14 cellular contexts compared by ENCODE assay signal in the genomic region with DNA sequence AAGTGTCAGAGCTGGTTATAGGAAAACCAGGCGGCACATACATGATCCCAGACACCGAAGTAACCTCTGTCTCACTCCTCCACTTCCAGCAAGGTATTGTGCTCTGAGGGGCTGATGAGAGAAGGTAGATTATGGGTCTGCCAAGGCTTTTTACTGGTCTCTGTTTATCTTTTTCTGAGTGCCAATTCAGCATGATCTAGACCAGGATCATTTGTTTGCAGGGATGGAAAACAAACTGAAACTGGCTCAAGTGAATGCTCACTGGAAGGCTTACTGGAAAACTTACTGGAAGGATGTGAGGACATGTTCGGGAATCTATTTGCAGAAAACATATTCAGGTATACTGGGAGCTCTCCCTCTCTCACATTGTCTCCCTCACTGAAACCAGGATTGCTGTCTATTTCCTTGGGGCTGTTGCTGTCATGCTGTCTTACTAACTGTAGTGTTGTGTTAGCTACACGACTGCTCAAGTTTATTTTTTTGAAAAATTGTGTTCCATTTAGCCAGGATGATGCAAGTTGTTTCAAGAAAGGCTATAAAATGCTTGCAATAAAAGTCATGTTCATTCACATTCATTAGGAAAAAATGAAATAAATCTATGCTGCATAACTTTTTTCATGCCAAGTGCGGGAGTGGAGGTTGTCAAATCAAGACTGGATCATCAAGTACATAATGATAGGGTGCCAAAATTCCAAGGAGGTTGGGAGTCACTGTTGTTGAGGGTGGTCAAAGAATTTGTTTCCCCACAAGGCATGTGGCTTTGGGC. TPM values are rescaled to one million over a fixed set of nuclear protein-coding genes. Genes with fewer than 3 reads are reported as not detected.
A peak's percentile ranks its signal among the peaks of the same experiment; 100 is the strongest.
DNase-seq lines count a peak whose midpoint lies in the region; ATAC-seq and TF ChIP-seq lines count a peak whose summit lies in the region.
"Had no signal": no experiment of that assay in that cellular context is flagged by ENCODE, and none has a peak within 500 bp of the region (broad histone marks: within the 10 kb centered on the region; RNA-seq: fewer than 3 reads in every experiment).

No MANE protein-coding gene starts in this region.

- no peaks in the 10 kb centered on the region for H3K36me3 Mint-ChIP-seq in type B pancreatic cell
- H3K36me3 Mint-ChIP-seq in activated T-cell treated with anti-CD3 and anti-CD28 coated beads, Interleukin-2, amount 50 U/mL, for 72 hours (ENCODE audit: insufficient read depth in 2 of 2) = no peaks in the 10 kb centered on the region
- H3K36me3 Mint-ChIP-seq: memory B cell had no signal

- no TSS peak for BruUV-seq in IMR-90 (replicated peaks; lab: Mats Ljungman, UMichigan)

- H3K4me3 ChIP-seq in IMR-90 (ENCODE audit: insufficient read depth, low read depth, low read length) (no peak overlapping the region), left lung (no peak overlapping the region)

- peak overlapping the region; percentile 91 for H3K27ac Mint-ChIP-seq in type B pancreatic cell
- H3K27ac Mint-ChIP-seq in activated T-cell treated with anti-CD3 and anti-CD28 coated beads, Interleukin-2, amount 50 U/mL, for 72 hours = no peak overlapping the region
- H3K27ac Mint-ChIP-seq: memory B cell had no signal

- POLR2A ChIA-PET in IMR-90 (lab: Charles Lee; ENCODE audit: unreplicated experiment) = no interaction called here

- H3K27me3 Mint-ChIP-seq in type B pancreatic cell = peaks cover 3% of the 10 kb centered on the region
- peaks cover 31% of the 10 kb centered on the region for H3K27me3 Mint-ChIP-seq in activated T-cell treated with anti-CD3 and anti-CD28 coated beads, Interleukin-2, amount 50 U/mL, for 72 hours (ENCODE audit: low read depth)

- dilution Hi-C loops in IMR-90 (cut with HindIII; ENCODE audit: low sequenced_read_pairs, unreplicated experiment) = no loop called here

- H3K56ac ChIP-seq in IMR-90 (ENCODE audit: extremely low read depth, insufficient read depth, low read length) = no peak overlapping the region

- peak overlapping the region; percentile 28 for H3K4ac ChIP-seq in IMR-90 (ENCODE audit: low read depth, low read length)

- H3K27me3 ChIP-seq in IMR-90 (ENCODE audit: control insufficient read depth, insufficient read depth, low read length) = peaks cover 15% of the 10 kb centered on the region
- peaks cover 0 to 28% of the 10 kb centered on the region in 2 donors for H3K27me3 ChIP-seq in left lung

- peak overlapping the region; percentile 73 for H3K4me2 ChIP-seq in IMR-90 (ENCODE audit: low read depth, low read length)
- H3K4me2 ChIP-seq: SK-N-SH had no signal

- CTCF ChIA-PET in IMR-90 (lab: Yijun Ruan, JAX) = no interaction called here

- no peaks in the 10 kb centered on the region for H3K9me1 ChIP-seq in IMR-90 (ENCODE audit: insufficient read depth, low read length)

- H3K18ac ChIP-seq in IMR-90 (ENCODE audit: low read depth, low read length) = peak overlapping the region; percentile 59; the same call in 1 of the 2 replicates

- no peak overlapping the region for H4K91ac ChIP-seq in IMR-90 (ENCODE audit: insufficient read depth, low read depth, low read length)

- intact Hi-C loops in IMR-90 (cut with micrococcal nuclease) = no loop called here
- intact Hi-C loops in left lung (cut with DNase I) = no loop called here

- H3K4me1 ChIP-seq in IMR-90 (ENCODE audit: control insufficient read depth, insufficient read depth, low read length) = peaks cover 5% of the 10 kb centered on the region
- no peaks in the 10 kb centered on the region for H3K4me1 ChIP-seq in left lung

- H3K4me3 Mint-ChIP-seq in type B pancreatic cell = peak overlapping the region; percentile 46
- no peak overlapping the region for H3K4me3 Mint-ChIP-seq in activated T-cell treated with anti-CD3 and anti-CD28 coated beads, Interleukin-2, amount 50 U/mL, for 72 hours
- H3K4me3 Mint-ChIP-seq: memory B cell had no signal

- no peak overlapping the region; the same call in 1 of the 2 replicates for H2AK5ac ChIP-seq in IMR-90 (ENCODE audit: low read depth, low read length)

- peak overlapping the region; percentile 36; the same call in 1 of the 2 replicates for H3K23ac ChIP-seq in IMR-90 (ENCODE audit: low read depth, low read length)

- no peak for TF ChIP-seq POLR2A in IMR-90 (IDR thresholded peaks at IDR 0.05; ENCODE audit: low read depth, low read length)

- H3K36me3 ChIP-seq in IMR-90 (ENCODE audit: control insufficient read depth, insufficient read depth, low read length) (no peaks in the 10 kb centered on the region), left lung (no peaks in the 10 kb centered on the region)

- in situ Hi-C loops in IMR-90 (cut with MboI; ENCODE audit: low sequenced_read_pairs) = no loop called here

- peak overlapping the region; percentile 45; the same call in 1 of the 2 replicates for H4K5ac ChIP-seq in IMR-90 (ENCODE audit: low read depth, low read length)

- H3K9me3 ChIP-seq in IMR-90 (ENCODE audit: control insufficient read depth, insufficient read depth, low read length) (no peaks in the 10 kb centered on the region), left lung (no peaks in the 10 kb centered on the region)
- H3K9me3 ChIP-seq: SK-N-SH had no signal

- no peak overlapping the region for H2BK5ac ChIP-seq in IMR-90 (ENCODE audit: low read depth, low read length, poor library complexity, severe bottlenecking)

- H3K27ac ChIP-seq in IMR-90 (ENCODE audit: insufficient read depth, low read length) = peak overlapping the region; percentile 47; the same call in 1 of the 2 replicates
- H3K27ac ChIP-seq in left lung = peak overlapping the region in 1 of 2 donors; percentile 43

- no peaks in the 10 kb centered on the region for H4K20me1 ChIP-seq in IMR-90 (ENCODE audit: insufficient read depth, low read length)

- peak overlapping the region; percentile 54; the same call in 1 of the 2 replicates for H3K9ac ChIP-seq in IMR-90 (ENCODE audit: low read depth, low read length)
- H3K9ac ChIP-seq: SK-N-SH had no signal

- H2AK9ac ChIP-seq in IMR-90 (replicated peaks; ENCODE audit: low read depth, low read length, poor library complexity) = no peak overlapping the region

- no peak overlapping the region for H2BK15ac ChIP-seq in IMR-90 (ENCODE audit: low read depth, low read length)

- peak overlapping the region; percentile 48 for H2BK20ac ChIP-seq in IMR-90 (ENCODE audit: low read depth, low read length)

- H3K4me1 Mint-ChIP-seq in type B pancreatic cell (ENCODE audit: unreplicated experiment) = peaks cover 24% of the 10 kb centered on the region
- H3K4me1 Mint-ChIP-seq in activated T-cell treated with anti-CD3 and anti-CD28 coated beads, Interleukin-2, amount 50 U/mL, for 72 hours (ENCODE audit: low read depth) = no peaks in the 10 kb centered on the region

- H3K79me1 ChIP-seq in IMR-90 (ENCODE audit: low read depth in 1 of 2, low read length in 2 of 2) = no peaks in the 10 kb centered on the region

- no peak for TF ChIP-seq RAD21 in IMR-90 (IDR thresholded peaks at IDR 0.05; ENCODE audit: low read length)

- no peak for TF ChIP-seq CTCF in IMR-90 (conservative IDR thresholded peaks at IDR 0.05; ENCODE audit: low read depth, low read length)
- TF ChIP-seq CTCF in left lung (IDR thresholded peaks at IDR 0.05) = no peak
- TF ChIP-seq CTCF in type B pancreatic cell (conservative IDR thresholded peaks at IDR 0.05) = no peak

- ATAC-seq in IMR-90 (ENCODE audit: low read depth) (peak; percentile 56), left lung (peak; percentile 32)
- ATAC-seq in activated T-cell treated with anti-CD3 and anti-CD28 coated beads, Interleukin-2, amount 50 U/mL, for 72 hours (replicated peaks in 1 of 2) = no peak
- ATAC-seq: activated CD4-positive, CD25-positive, alpha-beta regulatory T cell treated with anti-CD3 and anti-CD28 coated beads, Interleukin-2, amount 50 U/mL, for 24 hours had no signal

- H2BK120ac ChIP-seq in IMR-90 (ENCODE audit: low read depth, low read length) = 0 out of 2 replicates have a peak overlapping the region, but pooled peaks have one; percentile 10

- DNase-seq in IMR-90 (peak; percentile 58), astrocyte of the hippocampus (ENCODE audit: low read depth, low spot score) (peak; percentile 84), left lung (peak in 1 of 2 donors; percentile 44), type B pancreatic cell (ENCODE audit: extremely low spot score, unreplicated experiment) (no peak), globus pallidus (ENCODE audit: low spot score) (no peak), SHP77 treated with DMSO at 0.1 percent for 48 hours (lab: John Stamatoyannopoulos, UW) (no peak), GM19240 (ENCODE audit: insufficient read length, low spot score) (no peak)
- DNase-seq in activated T-cell treated with anti-CD3 and anti-CD28 coated beads, Interleukin-2, amount 50 U/mL, for 72 hours = no peak
- DNase-seq: cerebellar nuclear complex, DMS 273 treated with DMSO at 0.1 percent for 48 hours, NCI-H446, SK-N-SH had no signal

- no peak overlapping the region for H2AFZ ChIP-seq in IMR-90 (replicated peaks; ENCODE audit: low read length, poor library complexity)

- H3K9me3 Mint-ChIP-seq in type B pancreatic cell = peaks cover 8% of the 10 kb centered on the region
- no peaks in the 10 kb centered on the region for H3K9me3 Mint-ChIP-seq in activated T-cell treated with anti-CD3 and anti-CD28 coated beads, Interleukin-2, amount 50 U/mL, for 72 hours
- H3K9me3 Mint-ChIP-seq: memory B cell had no signal

- peak overlapping the region; percentile 49 for H3K14ac ChIP-seq in IMR-90 (replicated peaks; ENCODE audit: low read depth, low read length)

- no peak overlapping the region for H4K8ac ChIP-seq in IMR-90 (ENCODE audit: low read depth in 2 of 2, low read length in 2 of 2)

- WGBS in IMR-90 (ENCODE audit: extremely low coverage in 2 of 2, insufficient read length in 1 of 2), 2 experiments = no CpG with 5 or more reads among the region's 5 CpGs

TF ChIP-seq in IMR-90, 13 proteins besides CTCF, POLR2A, EP300 and RAD21 (continues in another document):
- TF ChIP-seq CHD1 (IDR thresholded peaks at IDR 0.05; ENCODE audit: low read depth, low read length) (no peak), CEBPB (IDR thresholded peaks at IDR 0.05; ENCODE audit: low read depth, low read length) (peak; percentile 63; the same call in 1 of the 2 replicates), RFX5 (IDR thresholded peaks at IDR 0.05; ENCODE audit: low read depth, low read length) (no peak), MXI1 (IDR thresholded peaks at IDR 0.05; ENCODE audit: borderline replicate concordance, low read depth, low read length) (no peak)

RNA-seq across cellular contexts. Expression of gene KLHL31, which starts 37.0 kb away (rescaled TPM):
- under 0.01 TPM in 1 of 2 replicates, not detected in the other for total RNA-seq in IMR-90 (2012; rRNA removed)
- polyA plus RNA-seq in IMR-90 (2012; rRNA removed) = 0.02 and 0.04 TPM in 2 replicates
- 0.01 TPM in 1 of 2 replicates, not detected in the other for polyA plus RNA-seq in IMR-90 (2012; cell fraction: cytosol; rRNA removed)
- polyA plus RNA-seq in IMR-90 (2012; cell fraction: nucleus; rRNA removed; ENCODE audit: low replicate concordance) = 0.16 and 0.25 TPM in 2 replicates
- total RNA-seq in left lung = under 1 TPM; 0.29 to 0.35 TPM
- total RNA-seq in type B pancreatic cell (ENCODE audit: low replicate concordance) = 1.3 and 2.8 TPM in 2 replicates
- under 1 TPM; 0.12 to 0.14 TPM for total RNA-seq in activated T-cell treated with anti-CD3 and anti-CD28 coated beads, Interleukin-2, amount 50 U/mL, for 72 hours
- polyA plus RNA-seq: SK-N-SH had no signal

Comparison
In these comparisons a context has a peak if more than half of its experiments do, and no peak if none do; other contexts are left out.
1. ATAC-seq: peak in IMR-90 (single experiment) and left lung (single experiment); none in activated T-cell treated with anti-CD3 and anti-CD28 coated beads, Interleukin-2, amount 50 U/mL, for 72 hours (0 of 2).
2. DNase-seq: peak in IMR-90 (single experiment) and astrocyte of the hippocampus (single experiment); none in type B pancreatic cell (single experiment), globus pallidus (single experiment), activated T-cell treated with anti-CD3 and anti-CD28 coated beads, Interleukin-2, amount 50 U/mL, for 72 hours (0 of 2), SHP77 treated with DMSO at 0.1 percent for 48 hours (single experiment) and GM19240 (single experiment).